9 cellular contexts compared by ENCODE assay signal in the genomic region with DNA sequence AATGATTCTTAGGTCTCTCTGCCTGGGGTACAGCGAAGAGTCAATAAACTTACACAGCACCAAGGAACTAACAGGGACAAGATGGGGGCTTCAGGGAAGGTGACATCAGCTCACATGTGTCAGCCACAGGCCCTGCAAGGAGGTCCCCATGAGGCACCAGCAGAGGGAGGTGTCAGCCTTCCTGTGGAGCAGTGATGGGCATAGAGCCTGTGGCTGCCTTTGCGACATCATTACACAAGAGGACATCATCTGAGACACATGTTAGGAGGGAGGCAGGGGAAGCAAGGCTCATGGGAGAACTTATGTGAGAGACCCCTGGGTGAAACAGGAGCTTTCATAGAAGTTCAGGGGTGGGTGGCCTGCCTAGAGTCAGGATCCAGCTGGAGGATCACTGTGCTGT.
DNase-seq lines count a peak whose midpoint lies in the region; ATAC-seq and TF ChIP-seq lines count a peak whose summit lies in the region.
"Had no signal": no experiment of that assay in that cellular context is flagged by ENCODE, and none has a peak within 500 bp of the region (broad histone marks: within the 10 kb centered on the region; RNA-seq: fewer than 3 reads in every experiment).

No MANE protein-coding gene starts in this region.

- no peak overlapping the region for H2AFZ ChIP-seq in fibroblast of lung (ENCODE audit: low read length)

- H3K9ac ChIP-seq in fibroblast of lung (ENCODE audit: insufficient read depth, low read length), result no peak overlapping the region

- TF ChIP-seq CTCF in AG04450 (IDR thresholded peaks at IDR 0.05; ENCODE audit: low read depth, low read length) (peak; percentile 52), fibroblast of lung (conservative IDR thresholded peaks at IDR 0.05 in 1 of 2, IDR thresholded peaks at IDR 0.05 in 1 of 2; ENCODE audit: low read depth in 1 of 2, low read length in 2 of 2) (peak; percentile 47 to 48)

- no peak overlapping the region for H3K4me2 ChIP-seq in fibroblast of lung (ENCODE audit: extremely low read depth, insufficient read depth, low read length)

- peak; percentile 75 for ATAC-seq in GM18907 (IDR thresholded peaks at IDR 0.05; ENCODE audit: unreplicated experiment)

- H3K79me2 ChIP-seq in fibroblast of lung (ENCODE audit: control insufficient read depth, insufficient read depth, low read length), result no peaks in the 10 kb centered on the region

- H3K36me3 ChIP-seq in fibroblast of lung (ENCODE audit: control insufficient read depth, insufficient read depth, low read length), result no peaks in the 10 kb centered on the region
- H3K36me3 ChIP-seq: breast epithelium had no signal

- H3K27ac ChIP-seq in AG04450 (ENCODE audit: low read depth, low read length) (no peak overlapping the region), fibroblast of lung (ENCODE audit: insufficient read depth, low read length) (no peak overlapping the region)
- H3K27ac ChIP-seq: breast epithelium had no signal

- DNase-seq in AG04450 (ENCODE audit: low read depth, low spot score) (peak; percentile 30), NCI-H69 (lab: John Stamatoyannopoulos, UW) (peak; percentile 32), fibroblast of lung (ENCODE audit: low read depth in 2 of 2) (peak; percentile 45 to 72), pons (ENCODE audit: low spot score) (peak; percentile 83), HEK293T (ENCODE audit: extremely low spot score) (no peak), epidermal melanocyte (ENCODE audit: insufficient read length, low spot score) (no peak)
- DNase-seq in activated CD4-positive, alpha-beta T cell treated with anti-CD3 and anti-CD28 coated beads for 4 hours, result no peak

- no peaks in the 10 kb centered on the region for H3K9me3 ChIP-seq in AG04450 (ENCODE audit: control insufficient read depth, insufficient read depth, low read length)
- H3K9me3 ChIP-seq in fibroblast of lung (ENCODE audit: control insufficient read depth, insufficient read depth, low read depth, low read length), result no peaks in the 10 kb centered on the region
- H3K9me3 ChIP-seq: breast epithelium had no signal

- H3K4me3 ChIP-seq in AG04450 (ENCODE audit: low read depth, low read length), result no peak overlapping the region
- H3K4me3 ChIP-seq in fibroblast of lung (replicated peaks in 1 of 4; ENCODE audit: control extremely low read depth in 1 of 4, insufficient read depth in 1 of 4, low read depth in 3 of 4, low read length in 4 of 4), result no peak overlapping the region
- H3K4me3 ChIP-seq: breast epithelium had no signal

- H3K27me3 ChIP-seq in AG04450 (ENCODE audit: control insufficient read depth, insufficient read depth, low read length), result no peaks in the 10 kb centered on the region
- H3K27me3 ChIP-seq in fibroblast of lung (ENCODE audit: control insufficient read depth, insufficient read depth, low read length), result no peaks in the 10 kb centered on the region
- H3K27me3 ChIP-seq: breast epithelium had no signal

- no peaks in the 10 kb centered on the region for H4K20me1 ChIP-seq in fibroblast of lung (ENCODE audit: control insufficient read depth, extremely low read depth, insufficient read depth, low read length)

- CTCF ChIA-PET in AG04450 (lab: Charles Lee), result interaction anchor here (0.7 to 2.6 kb wide), 10 partner anchors 8 to 1269 kb away, joined by 3 to 15 read pairs (median 4); no protein-coding TSS in a partner anchor
- CTCF ChIA-PET in HEK293T (lab: Yijun Ruan, JAX), result no interaction called here

- POLR2A ChIA-PET in AG04450 (lab: Yijun Ruan, JAX), result interaction anchor here (0.6 kb wide), 1 partner anchor 1259 kb away, joined by 3 read pairs; no protein-coding TSS in a partner anchor
- POLR2A ChIA-PET in HEK293T (lab: Yijun Ruan, JAX), result no interaction called here

- H3K4me1 ChIP-seq in fibroblast of lung (ENCODE audit: control insufficient read depth, extremely low read depth, insufficient read depth, low read length), result peaks cover 7% of the 10 kb centered on the region
- H3K4me1 ChIP-seq: breast epithelium had no signal

TF ChIP-seq in HEK293T, 16 proteins besides CTCF, POLR2A, EP300 and RAD21:
- no peak for TF ChIP-seq CTBP1 (IDR thresholded peaks at IDR 0.05; ENCODE audit: borderline replicate concordance)
- TF ChIP-seq SP1 (IDR thresholded peaks at IDR 0.05), result no peak
- TF ChIP-seq BHLHE40 (IDR thresholded peaks at IDR 0.05; ENCODE audit: borderline replicate concordance), result no peak
- TF ChIP-seq TARDBP (IDR thresholded peaks at IDR 0.05), result no peak
- no peak for TF ChIP-seq SUZ12 (IDR thresholded peaks at IDR 0.05)
- TF ChIP-seq LEF1 (IDR thresholded peaks at IDR 0.05; ENCODE audit: borderline replicate concordance), result no peak
- no peak for TF ChIP-seq NFRKB (IDR thresholded peaks at IDR 0.05)
- TF ChIP-seq, protein P1, sequence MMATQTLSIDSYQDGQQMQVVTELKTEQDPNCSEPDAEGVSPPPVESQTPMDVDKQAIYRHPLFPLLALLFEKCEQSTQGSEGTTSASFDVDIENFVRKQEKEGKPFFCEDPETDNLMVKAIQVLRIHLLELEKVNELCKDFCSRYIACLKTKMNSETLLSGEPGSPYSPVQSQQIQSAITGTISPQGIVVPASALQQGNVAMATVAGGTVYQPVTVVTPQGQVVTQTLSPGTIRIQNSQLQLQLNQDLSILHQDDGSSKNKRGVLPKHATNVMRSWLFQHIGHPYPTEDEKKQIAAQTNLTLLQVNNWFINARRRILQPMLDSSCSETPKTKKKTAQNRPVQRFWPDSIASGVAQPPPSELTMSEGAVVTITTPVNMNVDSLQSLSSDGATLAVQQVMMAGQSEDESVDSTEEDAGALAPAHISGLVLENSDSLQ (IDR thresholded peaks at IDR 0.05), result no peak
- TF ChIP-seq ARNT (IDR thresholded peaks at IDR 0.05), result no peak
- no peak for TF ChIP-seq ELF4 (IDR thresholded peaks at IDR 0.05)
- no peak for TF ChIP-seq HDGF (IDR thresholded peaks at IDR 0.05; ENCODE audit: borderline replicate concordance)
- no peak for TF ChIP-seq ZNF384 (IDR thresholded peaks at IDR 0.05)
- no peak for TF ChIP-seq FOXM1 (IDR thresholded peaks at IDR 0.05; ENCODE audit: borderline replicate concordance)
- no peak for TF ChIP-seq FOXA1 (IDR thresholded peaks at IDR 0.05)
- TF ChIP-seq FOXK2 (IDR thresholded peaks at IDR 0.05), result no peak
- no peak for TF ChIP-seq L3MBTL2 (conservative IDR thresholded peaks at IDR 0.05)
TF ChIP-seq in HEK293T: peak in this region for 0.

Comparison
In these comparisons a context has a peak if more than half of its experiments do, and no peak if none do; other contexts are left out.
1. DNase-seq: peak in AG04450 (single experiment), NCI-H69 (single experiment), fibroblast of lung (2 of 2) and pons (single experiment); none in HEK293T (single experiment), activated CD4-positive, alpha-beta T cell treated with anti-CD3 and anti-CD28 coated beads for 4 hours (0 of 2) and epidermal melanocyte (single experiment).